In the genomic region with DNA sequence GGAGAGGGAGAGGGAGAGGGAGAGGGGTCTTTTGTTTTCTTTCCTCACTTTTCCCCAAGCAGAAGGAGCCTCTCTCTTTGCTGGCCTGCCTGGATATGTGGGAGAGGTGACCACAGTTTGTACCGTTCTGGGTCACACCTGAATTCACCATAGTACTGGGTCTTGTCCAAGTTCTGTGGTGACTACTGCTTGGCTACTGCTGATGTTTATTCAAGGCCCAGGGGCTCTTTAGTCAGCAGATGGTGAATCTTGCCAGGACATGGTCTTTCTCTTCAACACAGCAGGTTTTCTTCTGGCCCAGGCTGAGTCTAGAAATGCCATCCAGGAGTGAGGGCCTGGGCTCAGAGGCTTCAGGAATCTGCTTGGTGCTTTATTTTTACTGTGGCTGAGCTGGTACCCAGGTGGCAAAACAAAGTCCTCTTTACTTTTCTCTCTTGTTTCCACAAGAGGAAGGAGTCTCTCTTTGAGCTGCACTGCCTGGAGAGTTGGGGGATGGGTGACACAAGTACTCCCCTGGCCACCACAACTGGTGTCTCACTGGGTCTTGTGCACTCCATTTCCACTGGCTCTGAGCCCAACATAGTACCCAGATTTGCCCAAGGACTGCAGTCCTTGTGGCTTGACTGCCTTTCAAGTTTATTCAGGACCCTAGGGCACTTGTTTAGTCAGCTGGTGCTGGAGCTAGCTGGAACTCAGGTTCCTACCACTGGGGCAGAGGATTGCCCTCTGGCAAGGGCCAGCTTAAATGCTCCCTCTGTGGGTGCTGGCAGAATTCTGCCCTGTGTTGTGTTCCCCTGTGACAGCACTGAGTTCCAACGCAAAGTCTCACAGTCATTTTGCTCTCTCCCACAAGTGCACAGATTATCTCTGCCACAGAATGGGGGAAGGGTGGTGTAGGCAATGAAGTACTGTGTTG, we compare ENCODE assay signal across 11 cellular contexts. TPM values are rescaled to one million over a fixed set of nuclear protein-coding genes. Genes with fewer than 3 reads are reported as not detected.
DNase-seq lines count a peak whose midpoint lies in the region; ATAC-seq and TF ChIP-seq lines count a peak whose summit lies in the region.
"Had no signal": no experiment of that assay in that cellular context is flagged by ENCODE, and none has a peak within 500 bp of the region (broad histone marks: within the 10 kb centered on the region; RNA-seq: fewer than 3 reads in every experiment).

No MANE protein-coding gene starts in this region.

- DNase-seq in AG10803 (ENCODE audit: low read depth) (peak; percentile 11), NCI-H226 (peak; percentile 7), cerebellum (ENCODE audit: low spot score) (peak; percentile 19), iPS-NIHi7 (ENCODE audit: extremely low spot score) (no peak), ecto neural progenitor cell (ENCODE audit: low spot score) (no peak), NCI-H2107 treated with DMSO at 0.1 percent for 48 hours (lab: John Stamatoyannopoulos, UW; ENCODE audit: unreplicated experiment) (no peak)
- DNase-seq: activated naive CD4-positive, alpha-beta T cell treated with anti-CD3 and anti-CD28 coated beads, Interleukin-2, amount 10 ng/mL, durations not matched to agents 7 days and 5 days; NCI-H526 treated with DMSO at 0.1 percent for 48 hours had no signal

- no peak overlapping the region for H3K4me3 ChIP-seq in AG10803 (ENCODE audit: low read length)

- no peak for ATAC-seq in HG02870 (IDR thresholded peaks at IDR 0.05; ENCODE audit: unreplicated experiment)

- TF ChIP-seq CTCF in AG10803 (conservative IDR thresholded peaks at IDR 0.05; ENCODE audit: low read length), result no peak

- no peaks in the 10 kb centered on the region for H3K27me3 ChIP-seq in layer of hippocampus (ENCODE audit: control insufficient read depth, insufficient read depth, low read length)

- H3K27ac ChIP-seq in layer of hippocampus (ENCODE audit: low read depth, low read length), result peak overlapping the region; percentile 38

RNA-seq across cellular contexts. Expression of gene CCNDBP1, which starts 16.8 kb away (rescaled TPM):
- total RNA-seq in cerebellum, result 25.5 TPM

RNA-seq across cellular contexts. Expression of gene TMEM62, which starts 35.1 kb away (rescaled TPM):
- total RNA-seq in cerebellum, result 21.1 TPM

RNA-seq across cellular contexts. Expression of gene EPB42, which starts 52.4 kb away (rescaled TPM):
- 1.2 TPM for total RNA-seq in cerebellum
- total RNA-seq: glomerular endothelial cell had no signal

Comparison
In these comparisons a context has a peak if more than half of its experiments do, and no peak if none do; other contexts are left out.
1. DNase-seq: peak in AG10803 (single experiment), NCI-H226 (single experiment) and cerebellum (single experiment); none in iPS-NIHi7 (single experiment), ecto neural progenitor cell (single experiment) and NCI-H2107 treated with DMSO at 0.1 percent for 48 hours (single experiment).